20 cellular contexts compared by ENCODE assay signal in genomic region chr11:2325123-2325522, GRCh38. TPM values are rescaled to one million over a fixed set of nuclear protein-coding genes. Genes with fewer than 3 reads are reported as not detected.
"Had no signal": no experiment of that assay in that cellular context is flagged by ENCODE, and none has a peak within 500 bp of the region (broad histone marks: within the 10 kb centered on the region; RNA-seq: fewer than 3 reads in every experiment).

No MANE protein-coding gene starts in this region.

- H3K9me3 ChIP-seq: esophagus muscularis mucosa, left lung, mucosa of descending colon, sigmoid colon had no signal

- H3K4me1 ChIP-seq: left lung, parathyroid adenoma had no signal

- H3K36me3 ChIP-seq: esophagus muscularis mucosa, left lung, sigmoid colon had no signal

- FAIRE-seq: colon, kidney had no signal

- DNase-seq: activated gamma-delta T cell; activated naive CD4-positive, alpha-beta T cell treated with anti-CD3 and anti-CD28 coated beads, Interleukin-2, amount 50 U/mL, for 16 hours; activated naive CD8-positive, alpha-beta T cell treated with anti-CD3 and anti-CD28 coated beads, Interleukin-2, amount 50 U/mL, for 24 hours; activated T-cell treated with anti-CD3 and anti-CD28 coated beads, Interleukin-2, amount 50 U/mL, for 72 hours; effector memory CD8-positive, alpha-beta T cell; kidney; mucosa of descending colon; nephron progenitor cell; nucleus accumbens; sigmoid colon; stimulated activated CD4-positive, alpha-beta T cell treated with anti-CD3 and anti-CD28 coated beads, Interleukin-4, amount 100 ng/mL, for 1 hour; stimulated activated naive CD4-positive, alpha-beta T cell; T1000 had no signal

- ATAC-seq: activated naive CD8-positive, alpha-beta T cell treated with anti-CD3 and anti-CD28 coated beads, Interleukin-2, amount 50 U/mL, for 24 hours; activated T-cell treated with anti-CD3 and anti-CD28 coated beads, Interleukin-2, amount 50 U/mL, for 72 hours; effector memory CD8-positive, alpha-beta T cell; WTC11 had no signal

- H3K27ac ChIP-seq: esophagus muscularis mucosa, left lung, parathyroid adenoma, sigmoid colon had no signal

- H3K4me3 ChIP-seq: dorsolateral prefrontal cortex, esophagus muscularis mucosa, left lung, mucosa of descending colon, sigmoid colon had no signal

- H2AFZ ChIP-seq: parathyroid adenoma had no signal

- H3K27me3 ChIP-seq: dorsolateral prefrontal cortex, esophagus muscularis mucosa, left lung, sigmoid colon had no signal

- H3K9ac ChIP-seq: parathyroid adenoma had no signal

RNA-seq across cellular contexts. Expression of gene TSPAN32, which starts 23.3 kb away (rescaled TPM):
- total RNA-seq: SK-MEL-5, WTC11 had no signal

RNA-seq across cellular contexts. Expression of gene C11orf21, which starts 23.4 kb away (rescaled TPM):
- total RNA-seq: SK-MEL-5 had no signal

RNA-seq across cellular contexts. Expression of gene ASCL2, which starts 54.7 kb away (rescaled TPM):
- total RNA-seq: SK-MEL-5 had no signal
